Comparison of ENCODE assay signal across 7 cellular contexts in the genomic region with DNA sequence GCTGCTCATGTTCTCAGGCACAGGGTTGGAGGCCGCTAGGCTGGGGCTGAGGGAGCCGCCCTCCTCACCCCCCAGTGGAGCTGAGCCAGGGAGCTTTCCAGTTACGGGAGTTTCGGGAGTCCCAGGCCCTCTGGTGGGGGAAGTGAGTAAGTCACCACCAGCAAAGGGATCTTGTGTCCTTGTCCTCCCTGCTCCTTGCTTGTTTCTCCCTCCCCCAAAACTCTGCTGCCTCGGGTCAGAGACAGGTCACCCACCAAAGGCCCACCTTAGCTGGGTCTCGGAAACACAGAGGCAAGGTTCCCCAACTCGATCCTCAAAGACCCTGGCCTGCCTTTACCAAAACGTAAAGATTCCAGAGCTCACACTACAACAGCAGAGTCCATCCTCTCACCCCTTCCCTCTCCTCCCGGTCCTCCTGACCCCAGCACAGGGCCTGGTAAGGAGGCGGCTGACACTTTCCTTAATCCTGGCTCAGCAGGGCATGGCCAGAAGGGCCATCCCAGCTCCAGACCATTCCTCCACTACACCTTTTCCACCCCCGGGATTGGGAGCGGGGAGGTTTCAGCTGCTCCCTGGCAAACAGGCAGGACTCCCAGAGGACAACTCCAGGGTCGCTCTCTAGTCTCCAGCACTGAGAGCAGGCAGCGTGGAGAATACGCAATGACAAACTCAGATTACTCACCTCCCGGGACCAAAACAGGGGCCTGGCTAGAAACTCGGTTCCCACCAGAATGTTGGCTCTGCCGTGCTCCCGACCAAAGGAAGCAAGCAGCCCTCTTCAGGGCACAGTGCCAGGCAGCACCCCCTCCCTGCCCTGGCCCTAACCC.
DNase-seq lines count a peak whose midpoint lies in the region; ATAC-seq lines count a peak whose summit lies in the region.

No MANE protein-coding gene starts in this region.

- DNase-seq in DMS79 treated with DMSO at 0.1 percent for 48 hours (lab: John Stamatoyannopoulos, UW) (peak; percentile 76), HK-2 (ENCODE audit: unreplicated experiment) (peak; percentile 65), NCI-H526 treated with DMSO at 0.1 percent for 48 hours (lab: John Stamatoyannopoulos, UW) (peak; percentile 55), Right ventricle myocardium superior (peak; percentile 81), posterior vena cava (ENCODE audit: low spot score) (peak; percentile 90)

- H3K27ac Mint-ChIP-seq in activated T-helper 17 cell treated with anti-CD3 and anti-CD28 coated beads, Interleukin-2, amount 50 U/mL, for 72 hours, result no peak overlapping the region

- peak; percentile 25 for ATAC-seq in activated T-helper 17 cell treated with anti-CD3 and anti-CD28 coated beads, Interleukin-2, amount 50 U/mL, for 72 hours (replicated peaks)
- ATAC-seq in Right ventricle myocardium superior (ENCODE audit: poor library complexity) (peak; percentile 89), HG03442 (IDR thresholded peaks at IDR 0.05; ENCODE audit: unreplicated experiment) (no peak)

- no peaks in the 10 kb centered on the region for H3K27me3 Mint-ChIP-seq in activated T-helper 17 cell treated with anti-CD3 and anti-CD28 coated beads, Interleukin-2, amount 50 U/mL, for 72 hours

- H3K4me1 Mint-ChIP-seq in activated T-helper 17 cell treated with anti-CD3 and anti-CD28 coated beads, Interleukin-2, amount 50 U/mL, for 72 hours, result peaks cover 5% of the 10 kb centered on the region

- intact Hi-C loops in Right ventricle myocardium superior (cut with DNase I), result no loop called here
- intact Hi-C loops in posterior vena cava (cut with DNase I), result no loop called here

- H3K9me3 Mint-ChIP-seq in activated T-helper 17 cell treated with anti-CD3 and anti-CD28 coated beads, Interleukin-2, amount 50 U/mL, for 72 hours, result no peaks in the 10 kb centered on the region

- H3K36me3 Mint-ChIP-seq in activated T-helper 17 cell treated with anti-CD3 and anti-CD28 coated beads, Interleukin-2, amount 50 U/mL, for 72 hours (ENCODE audit: low read depth), result peaks cover 21% of the 10 kb centered on the region

- H3K4me3 Mint-ChIP-seq in activated T-helper 17 cell treated with anti-CD3 and anti-CD28 coated beads, Interleukin-2, amount 50 U/mL, for 72 hours, result no peak overlapping the region
